Comparison of ENCODE assay signal across 11 cellular contexts in the genomic region with DNA sequence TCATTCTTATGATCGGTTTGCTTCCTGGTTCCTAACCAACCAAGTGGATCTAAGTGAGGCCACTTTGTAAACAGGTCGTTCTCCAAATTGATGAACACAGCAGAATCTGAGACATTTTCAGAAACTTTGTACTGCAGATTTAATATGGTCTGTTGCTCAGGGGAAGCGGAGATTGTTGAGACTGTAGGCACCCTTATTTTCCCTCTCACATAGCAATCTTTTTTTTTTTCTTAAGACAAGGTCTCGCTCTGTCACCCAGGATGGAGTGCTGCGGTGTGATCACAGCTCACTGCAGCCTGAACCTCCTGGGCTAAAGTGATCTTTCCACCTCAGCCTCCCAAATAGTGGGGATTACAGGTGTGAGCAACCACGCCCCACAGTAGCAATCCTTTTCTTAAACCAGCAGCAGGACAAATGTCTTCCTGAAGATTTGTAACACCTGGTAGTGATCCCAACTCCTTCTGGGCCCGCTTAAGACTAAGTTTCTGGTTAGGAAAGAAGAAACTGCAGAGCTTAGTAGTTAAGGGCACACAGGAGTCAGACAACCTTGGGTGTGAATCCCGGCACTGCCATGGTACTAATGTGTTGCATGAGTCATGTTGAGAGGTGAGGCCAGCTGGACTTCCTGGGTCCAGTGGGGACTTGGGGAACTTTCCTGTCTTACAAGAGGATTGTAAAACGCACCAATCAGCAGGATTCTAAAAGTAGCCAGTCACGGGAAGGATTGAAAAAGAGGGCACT. TPM values are rescaled to one million over a fixed set of nuclear protein-coding genes. Genes with fewer than 3 reads are reported as not detected.
DNase-seq lines count a peak whose midpoint lies in the region; ATAC-seq, FAIRE-seq and TF ChIP-seq lines count a peak whose summit lies in the region.
"Had no signal": no experiment of that assay in that cellular context is flagged by ENCODE, and none has a peak within 500 bp of the region (broad histone marks: within the 10 kb centered on the region; RNA-seq: fewer than 3 reads in every experiment).

No MANE protein-coding gene starts in this region.

- no peaks in the 10 kb centered on the region for H3K9me2 ChIP-seq in HCT116 (ENCODE audit: insufficient read depth)

- peaks cover 14 to 64% (median 57%) of the 10 kb centered on the region in 10 experiments for H3K4me1 ChIP-seq in BLaER1 treated with 17β-estradiol and CSF1 and Interleukin-3, amounts not matched to agents 10 nM and 100 nM
- H3K4me1 ChIP-seq in HCT116 (ENCODE audit: control insufficient read depth in 1 of 2, insufficient read depth in 2 of 2, low read length in 2 of 2), result peaks cover 71 to 88% of the 10 kb centered on the region in 2 experiments
- H3K4me1 ChIP-seq in K562 (replicated peaks in 1 of 2; ENCODE audit: control insufficient read depth in 2 of 2, insufficient read depth in 2 of 2, low read length in 2 of 2), result peaks cover 17 to 24% of the 10 kb centered on the region in 2 experiments; a peak in 4 of 5 replicates
- H3K4me1 ChIP-seq in mucosa of descending colon (ENCODE audit: low read depth), result peaks cover 9% of the 10 kb centered on the region
- H3K4me1 ChIP-seq in BE2C, result peaks cover 3% of the 10 kb centered on the region; the same call in 1 of the 2 replicates
- H3K4me1 ChIP-seq in uterus, result no peaks in the 10 kb centered on the region

- no peaks in the 10 kb centered on the region for H3K27me3 ChIP-seq in BLaER1 treated with 17β-estradiol and CSF1 and Interleukin-3, amounts not matched to agents 10 nM and 100 nM
- H3K27me3 ChIP-seq in HCT116 (ENCODE audit: insufficient read depth, low read length), result no peaks in the 10 kb centered on the region
- no peaks in the 10 kb centered on the region for H3K27me3 ChIP-seq in K562 (ENCODE audit: control insufficient read depth in 2 of 2, insufficient read depth in 2 of 2, low read length in 2 of 2)
- H3K27me3 ChIP-seq in BE2C, result no peaks in the 10 kb centered on the region
- no peaks in the 10 kb centered on the region for H3K27me3 ChIP-seq in uterus

- peak overlapping the region in 10 of 11 experiments; percentile 16 to 100 (median 92); a peak in 20 of 22 replicates for H3K27ac ChIP-seq in BLaER1 treated with 17β-estradiol and CSF1 and Interleukin-3, amounts not matched to agents 10 nM and 100 nM
- H3K27ac ChIP-seq in HCT116 (ENCODE audit: low read depth, low read length) (peak overlapping the region; percentile 99), K562 (ENCODE audit: extremely low read depth, low read depth, low read length) (no peak overlapping the region), uterus (no peak overlapping the region)
- H3K27ac ChIP-seq: GM23248 had no signal

- FAIRE-seq in K562 (lab: Jason Lieb, UNC), result no peak

- peaks cover 32% of the 10 kb centered on the region for H3K79me2 ChIP-seq in HCT116 (ENCODE audit: insufficient read depth, low read length)
- no peaks in the 10 kb centered on the region for H3K79me2 ChIP-seq in K562 (ENCODE audit: control insufficient read depth, insufficient read depth, low read length)

- H2AFZ ChIP-seq in HCT116 (ENCODE audit: low read depth, low read length, poor library complexity, severe bottlenecking), result no peak overlapping the region
- H2AFZ ChIP-seq in K562 (ENCODE audit: low read depth, low read length), result peak overlapping the region; percentile 85
- H2AFZ ChIP-seq: GM23248 had no signal

- WGBS in K562 (ENCODE audit: insufficient coverage, low coverage, missing lambda C conversion rate), result 78% methylated on average over 10 of the region's 10 CpGs

- peak overlapping the region; percentile 48 to 84 (median 76); a peak in 21 of 22 replicates for H3K4me2 ChIP-seq in BLaER1 treated with 17β-estradiol and CSF1 and Interleukin-3, amounts not matched to agents 10 nM and 100 nM
- H3K4me2 ChIP-seq in HCT116 (ENCODE audit: low read length) (peak overlapping the region; percentile 76), K562 (ENCODE audit: insufficient read depth, low read length) (no peak overlapping the region)

- no peak for TF ChIP-seq CTCF in HCT116 (IDR thresholded peaks at IDR 0.05 in 2 of 3, conservative IDR thresholded peaks at IDR 0.05 in 1 of 3; ENCODE audit: borderline replicate concordance in 1 of 3, insufficient read depth in 1 of 3, low read depth in 2 of 3, low read length in 2 of 3)
- no peak for TF ChIP-seq CTCF in K562 (IDR thresholded peaks at IDR 0.05 in 2 of 3, conservative IDR thresholded peaks at IDR 0.05 in 1 of 3; ENCODE audit: insufficient read depth in 2 of 3, low read depth in 1 of 3, low read length in 3 of 3)
- TF ChIP-seq CTCF in mucosa of descending colon (IDR thresholded peaks at IDR 0.05), result no peak
- TF ChIP-seq CTCF in BE2C (IDR thresholded peaks at IDR 0.05; ENCODE audit: low read depth, low read length), result no peak
- no peak for TF ChIP-seq CTCF in uterus (IDR thresholded peaks at IDR 0.05)

- TF ChIP-seq POLR2A in HCT116 (IDR thresholded peaks at IDR 0.05; ENCODE audit: borderline replicate concordance, extremely low read depth, insufficient read depth, insufficient read length) (no peak), K562 (conservative IDR thresholded peaks at IDR 0.05) (no peak), uterus (IDR thresholded peaks at IDR 0.05) (no peak)

- BruUV-seq in HCT116 (replicated peaks; lab: Mats Ljungman, UMichigan) (TSS peak; percentile 29), K562 (replicated peaks; lab: Mats Ljungman, UMichigan) (no TSS peak)

- H3K9ac ChIP-seq in BLaER1 treated with 17β-estradiol and CSF1 and Interleukin-3, amounts not matched to agents 10 nM and 100 nM, result peak overlapping the region in 7 of 11 experiments; percentile 1 to 91 (median 31); a peak in 9 of 22 replicates
- H3K9ac ChIP-seq in HCT116 (ENCODE audit: low read length) (peak overlapping the region; percentile 78), K562 (ENCODE audit: insufficient read depth in 1 of 2, low read depth in 2 of 2, low read length in 2 of 2) (0 out of 4 replicates have a peak overlapping the region, but pooled peaks of 1 of the 2 experiments have one; percentile 16)
- H3K9ac ChIP-seq: GM23248 had no signal

- no peak for TF ChIP-seq EP300 in K562 (IDR thresholded peaks at IDR 0.05; ENCODE audit: low read length)

- H3K36me3 ChIP-seq in BLaER1 treated with 17β-estradiol and CSF1 and Interleukin-3, amounts not matched to agents 10 nM and 100 nM, result no peaks in the 10 kb centered on the region
- H3K36me3 ChIP-seq in HCT116 (ENCODE audit: control insufficient read depth in 1 of 2, insufficient read depth in 2 of 2, low read length in 2 of 2) (no peaks in the 10 kb centered on the region), K562 (ENCODE audit: control insufficient read depth, insufficient read depth, low read length) (no peaks in the 10 kb centered on the region), mucosa of descending colon (ENCODE audit: low read depth) (no peaks in the 10 kb centered on the region), BE2C (no peaks in the 10 kb centered on the region), uterus (no peaks in the 10 kb centered on the region)

- H4K20me1 ChIP-seq in BLaER1 treated with 17β-estradiol and CSF1 and Interleukin-3, amounts not matched to agents 10 nM and 100 nM, result no peaks in the 10 kb centered on the region
- no peaks in the 10 kb centered on the region for H4K20me1 ChIP-seq in HCT116 (ENCODE audit: insufficient read depth)
- H4K20me1 ChIP-seq in K562 (replicated peaks; ENCODE audit: control insufficient read depth, insufficient read depth, low read length), result no peaks in the 10 kb centered on the region

- POLR2A ChIA-PET in HCT116 (lab: Charles Lee), result interaction anchor here (0.5 to 7.2 kb wide), 23 partner anchors 10 to 240 kb away, joined by 3 to 109 read pairs (median 6); a partner anchor contains a TSS
- POLR2A ChIA-PET in K562 (lab: Yijun Ruan, JAX), result interaction anchor here (0.5 to 2.3 kb wide), 5 partner anchors 13 to 50 kb away, joined by 3 to 11 read pairs (median 3); no protein-coding TSS in a partner anchor

- TF ChIP-seq RAD21 in HCT116 (IDR thresholded peaks at IDR 0.05; ENCODE audit: low read depth) (no peak), K562 (CRISPR knock-in tag; conservative IDR thresholded peaks at IDR 0.05 in 1 of 2, IDR thresholded peaks at IDR 0.05 in 1 of 2) (no peak)

- in situ Hi-C loops in K562 (cut with MboI), result no loop called here

- RAD21 ChIA-PET in HCT116 (lab: Charles Lee; ENCODE audit: low non-redundant PET in 1 of 2, low total read pairs in 2 of 2, uncharacterized antibody in 2 of 2, unreplicated experiment in 2 of 2), result interaction anchor here in 1 of 2 experiments (1.1 kb wide), 1 partner anchor 48 kb away, joined by 3 read pairs; no protein-coding TSS in a partner anchor

- intact Hi-C loops in HCT116 (cut with micrococcal nuclease), result loop anchor here (2.0 to 5.0 kb wide), 3 partner anchors 43 to 147 kb away; no protein-coding TSS in a partner anchor
- intact Hi-C loops in K562 (cut with micrococcal nuclease), result loop anchor here (5.0 kb wide), 2 partner anchors 95 to 165 kb away; no protein-coding TSS in a partner anchor
- intact Hi-C loops in mucosa of descending colon (cut with DNase I, micrococcal nuclease), result no loop called here
- intact Hi-C loops in uterus (cut with DNase I; ENCODE audit: low total_unique reads), result no loop called here

- CTCF ChIA-PET in HCT116 (lab: Charles Lee), result no interaction called here
- CTCF ChIA-PET in K562 (lab: Yijun Ruan, JAX; ENCODE audit: low intra/inter-chr PET ratio), result no interaction called here

- no peak overlapping the region for H3K4me3 ChIP-seq in BLaER1 treated with 17β-estradiol and CSF1 and Interleukin-3, amounts not matched to agents 10 nM and 100 nM
- H3K4me3 ChIP-seq in HCT116 (replicated peaks in 1 of 2; ENCODE audit: low read depth in 1 of 2, low read length in 2 of 2) (peak overlapping the region in 1 of 2 experiments; percentile 2; a peak in 1 of 4 replicates), K562 (no peak overlapping the region), mucosa of descending colon (no peak overlapping the region), BE2C (ENCODE audit: low read depth, low read length) (no peak overlapping the region), uterus (no peak overlapping the region)
- H3K4me3 ChIP-seq: GM23248 had no signal

- peak; percentile 10 for ATAC-seq in HCT116
- no peak for ATAC-seq in K562
- ATAC-seq in mucosa of descending colon, result peak; percentile 37
- ATAC-seq in GM18868 (IDR thresholded peaks at IDR 0.05; ENCODE audit: unreplicated experiment), result no peak

- peaks cover 0 to 13% (median 5%) of the 10 kb centered on the region in 11 experiments; a peak in 8 of 22 replicates for H3K9me3 ChIP-seq in BLaER1 treated with 17β-estradiol and CSF1 and Interleukin-3, amounts not matched to agents 10 nM and 100 nM (replicated peaks in 1 of 11)
- no peaks in the 10 kb centered on the region; a peak in 1 of 4 replicates for H3K9me3 ChIP-seq in HCT116 (ENCODE audit: control insufficient read depth in 1 of 2, insufficient read depth in 1 of 2, low read depth in 1 of 2, low read length in 2 of 2)
- H3K9me3 ChIP-seq in K562 (replicated peaks; ENCODE audit: control insufficient read depth, insufficient read depth, low read depth, low read length), result no peaks in the 10 kb centered on the region; the same call in 1 of the 2 replicates
- no peaks in the 10 kb centered on the region for H3K9me3 ChIP-seq in mucosa of descending colon
- H3K9me3 ChIP-seq in BE2C, result no peaks in the 10 kb centered on the region
- H3K9me3 ChIP-seq in uterus, result no peaks in the 10 kb centered on the region

- peak; percentile 85 for DNase-seq in HCT116 (ENCODE audit: low read depth, low spot score)
- no peak for DNase-seq in K562 (ENCODE audit: extremely low read depth in 1 of 4, low spot score in 3 of 4)
- DNase-seq in mucosa of descending colon, result peak in 2 of 3 donors; percentile 39 to 40
- DNase-seq in DMS 273 treated with DMSO at 0.1 percent for 48 hours (lab: John Stamatoyannopoulos, UW), result no peak
- DNase-seq in BE2C, result no peak
- DNase-seq in uterus, result no peak
- DNase-seq: activated effector memory CD4-positive, alpha-beta T cell treated with anti-CD3 and anti-CD28 coated beads, Interleukin-2, amount 50 U/mL, for 16 hours; GM23248; NCI-H1048 had no signal

- H3K9me1 ChIP-seq in K562 (ENCODE audit: control insufficient read depth, insufficient read depth, low read length), result no peaks in the 10 kb centered on the region

RNA-seq across cellular contexts. Expression of a gene that starts 48.4 kb away (rescaled TPM):
- 1,402 TPM for total RNA-seq in HCT116 (2021; ENCODE audit: unreplicated experiment)
- 1,219 and 1,280 TPM in 2 replicates for polyA plus RNA-seq in HCT116 (2012)
- 49.5 and 70.7 TPM in 2 replicates for total RNA-seq in K562 (2011; cell fraction: chromatin; rRNA removed; ENCODE audit: low replicate concordance)
- total RNA-seq in K562 (2011; cell fraction: nucleolus; rRNA removed), result 37.9 and 45.2 TPM in 2 replicates
- 44.1 and 48.1 TPM in 2 replicates for total RNA-seq in K562 (2011; cell fraction: nucleoplasm; rRNA removed)
- total RNA-seq in K562 (2014; rRNA removed), result 161 and 162 TPM in 2 replicates
- total RNA-seq in K562 (2014; rRNA removed; fragmentation: Illumina TruSeq; extraction: Trizol), result 71.5 and 72.7 TPM in 2 replicates
- 110 and 117 TPM in 2 replicates for total RNA-seq in K562 (2015; rRNA removed; fragmentation: Illumina TruSeq; extraction: Trizol)
- 125 and 143 TPM in 2 replicates for total RNA-seq in K562 (2021)
- 104 and 135 TPM in 2 replicates for polyA plus RNA-seq in K562 (2011; rRNA removed)
- polyA plus RNA-seq in K562 (2011; cell fraction: cytosol; rRNA removed), result 78.6 and 88.6 TPM in 2 replicates
- polyA plus RNA-seq in K562 (2011; cell fraction: nucleus; rRNA removed), result 91.7 and 156 TPM in 2 replicates
- polyA plus RNA-seq in K562 (2012), result 120 and 126 TPM in 2 replicates
- 93.0 and 101 TPM in 2 replicates for polyA plus RNA-seq in K562 (2014; fragmentation: Illumina TruSeq; extraction: Trizol)
- 10 to 100 TPM; 36.5 to 63.6 TPM for polyA plus RNA-seq in K562 (2014; fragmentation: Nextera tagmentation; extraction: Ambion mirVana)
- polyA plus RNA-seq in K562 (2014; rRNA removed), result 91.5 and 114 TPM in 2 replicates
- polyA minus RNA-seq in K562 (2011; rRNA and poly(A)+ RNA removed), result 100 and 114 TPM in 2 replicates
- polyA minus RNA-seq in K562 (2011; cell fraction: cytosol; rRNA and poly(A)+ RNA removed), result 69.7 and 85.1 TPM in 2 replicates
- 20.1 and 54.6 TPM in 2 replicates for polyA minus RNA-seq in K562 (2011; cell fraction: nucleus; rRNA and poly(A)+ RNA removed)
- total RNA-seq in mucosa of descending colon, result 100 to 1,000 TPM; 220 to 421 (median 334) TPM
- 63.8 TPM for polyA plus RNA-seq in BE2C (2012; ENCODE audit: insufficient read depth, insufficient read length, low read depth)
- 10 to 100 TPM; 27.4 to 94.0 (median 59.3) TPM for total RNA-seq in uterus

Comparison
In these comparisons a context has a peak if more than half of its experiments do, and no peak if none do; other contexts are left out.
1. H3K27ac ChIP-seq: peak in BLaER1 treated with 17β-estradiol and CSF1 and Interleukin-3, amounts not matched to agents 10 nM and 100 nM (10 of 11) and HCT116 (single experiment); none in K562 (single experiment) and uterus (0 of 2).
2. ATAC-seq: peak in HCT116 (single experiment) and mucosa of descending colon (single experiment); none in K562 (single experiment) and GM18868 (single experiment).
3. DNase-seq: peak in HCT116 (single experiment) and mucosa of descending colon (2 of 3); none in K562 (0 of 4), DMS 273 treated with DMSO at 0.1 percent for 48 hours (single experiment), BE2C (single experiment) and uterus (0 of 2).
4. intact Hi-C loops: an anchor here in HCT116 (2.0 to 5.0 kb wide) and K562 (5.0 kb wide); none called in mucosa of descending colon and uterus.